Comparison of ENCODE assay signal across 12 cellular contexts in the genomic region with DNA sequence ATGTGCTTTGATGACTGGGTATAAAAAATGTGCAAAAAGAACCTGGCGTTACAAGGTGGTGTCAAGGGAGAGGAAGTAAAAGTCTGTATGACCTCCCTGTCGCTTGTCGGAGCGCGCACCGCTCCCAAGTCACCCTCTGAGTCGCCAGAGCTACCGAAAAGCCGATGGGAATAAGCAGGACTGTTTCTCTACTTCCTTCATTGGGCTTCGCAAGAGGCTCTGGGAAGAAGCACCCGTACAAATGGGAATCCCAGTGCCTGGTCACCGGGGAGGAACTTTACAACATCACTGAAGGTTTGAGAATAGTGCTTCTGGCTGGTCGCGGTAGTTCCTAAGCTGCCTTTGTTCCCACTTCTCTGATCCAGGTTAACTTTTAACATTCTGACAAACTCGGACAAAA. TPM values are rescaled to one million over a fixed set of nuclear protein-coding genes. Genes with fewer than 3 reads are reported as not detected.
DNase-seq lines count a peak whose midpoint lies in the region; ATAC-seq and TF ChIP-seq lines count a peak whose summit lies in the region.
"Had no signal": no experiment of that assay in that cellular context is flagged by ENCODE, and none has a peak within 500 bp of the region (broad histone marks: within the 10 kb centered on the region; RNA-seq: fewer than 3 reads in every experiment).

No MANE protein-coding gene starts in this region.

- H3K36me3 ChIP-seq in CD8-positive, alpha-beta memory T cell (ENCODE audit: insufficient read depth, low read length), result no peaks in the 10 kb centered on the region
- H3K36me3 ChIP-seq in colonic mucosa (no peaks in the 10 kb centered on the region), parathyroid adenoma (ENCODE audit: control insufficient read depth, insufficient read depth, low read length) (no peaks in the 10 kb centered on the region), HAP-1 (replicated peaks) (no peaks in the 10 kb centered on the region)

- H3K9me3 Mint-ChIP-seq in CD8-positive, alpha-beta memory T cell, result peaks cover 8 to 29% (median 18%) of the 10 kb centered on the region in 5 donors

- no peak overlapping the region for H3K9ac ChIP-seq in colonic mucosa (ENCODE audit: low read depth in 2 of 2, low read length in 2 of 2)
- H3K9ac ChIP-seq in parathyroid adenoma, result no peak overlapping the region

- peak overlapping the region; percentile 72 for H2AFZ ChIP-seq in parathyroid adenoma

- peaks cover 27% of the 10 kb centered on the region for H3K4me1 ChIP-seq in CD8-positive, alpha-beta memory T cell (ENCODE audit: insufficient read depth, low read length)
- H3K4me1 ChIP-seq in colonic mucosa (no peaks in the 10 kb centered on the region), parathyroid adenoma (no peaks in the 10 kb centered on the region), HAP-1 (no peaks in the 10 kb centered on the region)

- H3K36me3 Mint-ChIP-seq in CD8-positive, alpha-beta memory T cell, result peaks cover 0 to 10% (median 8%) of the 10 kb centered on the region in 3 donors

- in situ Hi-C loops in HAP-1 (cut with MboI; ENCODE audit: low sequenced_read_pairs), result no loop called here

- TF ChIP-seq CTCF in colonic mucosa (IDR thresholded peaks at IDR 0.05), result no peak
- no peak for TF ChIP-seq CTCF in parathyroid adenoma (IDR thresholded peaks at IDR 0.05)

- CTCF ChIA-PET in CD8-positive, alpha-beta memory T cell (lab: Charles Lee), result no interaction called here

- no peak overlapping the region for H3K4me2 ChIP-seq in parathyroid adenoma (ENCODE audit: low read length)

- H3K4me3 Mint-ChIP-seq in CD8-positive, alpha-beta memory T cell, result peak overlapping the region; percentile 79 to 90 (median 86)

- H3K79me2 ChIP-seq in parathyroid adenoma, result peaks cover 12% of the 10 kb centered on the region

- H3K4me3 ChIP-seq in CD8-positive, alpha-beta memory T cell (ENCODE audit: low read length), result no peak overlapping the region
- H3K4me3 ChIP-seq in colonic mucosa (no peak overlapping the region), parathyroid adenoma (ENCODE audit: low read depth, low read length) (no peak overlapping the region), HAP-1 (no peak overlapping the region)

- DNase-seq in DMS53 (lab: John Stamatoyannopoulos, UW) (peak; percentile 25), DMS53 treated with DMSO at 0.1 percent for 48 hours (lab: John Stamatoyannopoulos, UW; ENCODE audit: unreplicated experiment) (no peak), colonic mucosa (peak; percentile 54), inferior parietal cortex (ENCODE audit: extremely low spot score) (no peak), HAP-1 (ENCODE audit: low spot score in 2 of 2) (no peak)
- no peak for DNase-seq in CD8-positive, alpha-beta memory T cell
- DNase-seq: KBM-7; NK-92 treated with Interleukin-12 subunit alpha and Interleukin-12 subunit beta, amount 100 ng/mL, for 24 hours; occipital lobe had no signal

- H3K27me3 ChIP-seq in CD8-positive, alpha-beta memory T cell (ENCODE audit: insufficient read depth, low read length, poor library complexity, severe bottlenecking), result peaks cover 66% of the 10 kb centered on the region
- H3K27me3 ChIP-seq in colonic mucosa (peaks cover 69% of the 10 kb centered on the region), parathyroid adenoma (ENCODE audit: control insufficient read depth, insufficient read depth, low read length) (no peaks in the 10 kb centered on the region), HAP-1 (ENCODE audit: low read depth) (no peaks in the 10 kb centered on the region)

- H3K9me3 ChIP-seq in CD8-positive, alpha-beta memory T cell (ENCODE audit: low read length), result no peaks in the 10 kb centered on the region
- H3K9me3 ChIP-seq in colonic mucosa (no peaks in the 10 kb centered on the region), parathyroid adenoma (ENCODE audit: control insufficient read depth, low read length) (no peaks in the 10 kb centered on the region), HAP-1 (no peaks in the 10 kb centered on the region)

- ATAC-seq in HG02610 (IDR thresholded peaks at IDR 0.05; ENCODE audit: unreplicated experiment), result no peak

- peak overlapping the region in 2 of 8 donors; percentile 43 to 56 for H3K27ac Mint-ChIP-seq in CD8-positive, alpha-beta memory T cell

- H3K27me3 Mint-ChIP-seq in CD8-positive, alpha-beta memory T cell, result peaks cover 76 to 79% of the 10 kb centered on the region in 2 donors

- H3K4me1 Mint-ChIP-seq in CD8-positive, alpha-beta memory T cell, result peaks cover 37 to 56% (median 48%) of the 10 kb centered on the region in 3 donors

- intact Hi-C loops in colonic mucosa (cut with DNase I), result no loop called here

- H3K27ac ChIP-seq in CD8-positive, alpha-beta memory T cell (ENCODE audit: low read depth, low read length), result no peak overlapping the region
- no peak overlapping the region for H3K27ac ChIP-seq in colonic mucosa
- H3K27ac ChIP-seq in parathyroid adenoma, result peak overlapping the region; percentile 96
- H3K27ac ChIP-seq: 22Rv1 had no signal

- POLR2A ChIA-PET in CD8-positive, alpha-beta memory T cell (lab: Charles Lee), result no interaction called here

RNA-seq across cellular contexts. Expression of a gene that starts 1.3 kb away (rescaled TPM):
- not detected for total RNA-seq in CD8-positive, alpha-beta memory T cell
- 0.23 TPM for polyA plus RNA-seq in CD8-positive, alpha-beta memory T cell
- 10 to 100 TPM in 1 of 2 donors, 1 to 10 TPM in 1; 8.7 to 15.9 TPM for total RNA-seq in colonic mucosa

Comparison
In these comparisons a context has a peak if more than half of its experiments do, and no peak if none do; other contexts are left out.
1. DNase-seq: peak in DMS53 (single experiment) and colonic mucosa (single experiment); none in DMS53 treated with DMSO at 0.1 percent for 48 hours (single experiment), CD8-positive, alpha-beta memory T cell (0 of 5), inferior parietal cortex (single experiment) and HAP-1 (0 of 2).
2. RNA of a gene that starts 1.3 kb away (total RNA-seq): 8.7 to 15.9 TPM in colonic mucosa; not detected in CD8-positive, alpha-beta memory T cell; every median in the first group is over 4 times any median in the second.